Comparison of ENCODE assay signal across 8 cellular contexts in genomic region chr6:134097114-134097707, GRCh38.
DNase-seq lines count a peak whose midpoint lies in the region; ATAC-seq and TF ChIP-seq lines count a peak whose summit lies in the region.

No MANE protein-coding gene starts in this region.

- in situ Hi-C loops in astrocyte of the spinal cord (cut with HindIII; ENCODE audit: low sequenced_read_pairs) = no loop called here

- DNase-seq in AG04449 (ENCODE audit: low read depth, low spot score) (no peak), NCI-H1105 treated with DMSO at 0.1 percent for 48 hours (lab: John Stamatoyannopoulos, UW) (peak; percentile 81), T-helper 2 cell (peak in 4 of 5 experiments; percentile 17 to 52 (median 30)), astrocyte of the spinal cord (ENCODE audit: low read depth, low spot score) (peak; percentile 81), iPS DF 4.7 (ENCODE audit: extremely low read depth, low spot score) (peak; percentile 28)
- DNase-seq in stimulated activated CD4-positive, alpha-beta T cell treated with anti-CD3 and anti-CD28 coated beads, Interleukin-12 subunit alpha, Interleukin-12 subunit beta, amount 100 ng/mL, for 48 hours (ENCODE audit: low read depth in 2 of 3, low spot score in 1 of 3) = peak; percentile 14 to 75 (median 43)

- TF ChIP-seq CTCF in AG04449 (IDR thresholded peaks at IDR 0.05; ENCODE audit: insufficient read depth, low read length, missing control alignments) (peak; percentile 30), astrocyte of the spinal cord (IDR thresholded peaks at IDR 0.05; ENCODE audit: low read depth, low read length) (peak; percentile 40)

- ATAC-seq in GM18498 (IDR thresholded peaks at IDR 0.05; ENCODE audit: unreplicated experiment) (peak; percentile 56), HG03469 (IDR thresholded peaks at IDR 0.05; ENCODE audit: unreplicated experiment) (no peak)

- H3K4me3 ChIP-seq in AG04449 (ENCODE audit: low read depth, low read length) (no peak overlapping the region), astrocyte of the spinal cord (ENCODE audit: low read depth, low read length) (no peak overlapping the region)

- CTCF ChIA-PET in AG04449 (lab: Yijun Ruan, JAX) = interaction anchor here (0.7 to 20.2 kb wide), 67 partner anchors 8 to 1134 kb away, joined by 3 to 1249 read pairs (median 6); partner anchors contain the start of genes SLC2A12 and TBPL1

- POLR2A ChIA-PET in AG04449 (lab: Yijun Ruan, JAX) = interaction anchor here (0.5 to 1.0 kb wide), 2 partner anchors 152 to 172 kb away, joined by 3 to 8 read pairs; no protein-coding TSS in a partner anchor
